29 cellular contexts compared by ENCODE assay signal in the genomic region with DNA sequence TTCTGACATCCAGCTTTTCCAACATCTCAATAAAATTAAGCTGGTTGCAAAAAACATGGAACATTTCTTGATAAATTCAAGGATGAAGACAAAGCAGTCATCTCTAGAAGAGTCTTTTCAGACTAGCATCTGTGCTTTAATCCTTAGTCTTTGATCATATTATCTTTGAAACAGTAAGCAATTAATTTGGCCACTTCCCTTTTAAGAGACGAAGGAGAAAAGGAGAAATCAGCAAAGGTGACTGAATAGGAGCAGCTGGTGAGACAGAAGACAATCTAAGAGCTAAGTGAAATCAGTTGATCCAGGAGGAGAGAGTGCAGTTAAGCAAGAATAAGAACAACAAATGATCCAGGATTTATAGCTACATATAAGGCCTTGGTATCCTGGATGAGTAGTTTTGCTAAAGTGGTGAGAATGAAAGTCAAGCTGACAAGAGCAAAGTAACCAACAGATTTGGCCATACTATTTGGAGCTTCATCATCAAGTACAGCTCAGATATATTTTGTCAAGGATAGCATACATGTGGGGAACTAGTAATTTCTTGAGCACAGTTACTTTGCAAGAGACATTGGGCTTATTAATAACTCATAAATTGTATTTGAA.
DNase-seq lines count a peak whose midpoint lies in the region; ATAC-seq, FAIRE-seq and TF ChIP-seq lines count a peak whose summit lies in the region.
"Had no signal": no experiment of that assay in that cellular context is flagged by ENCODE, and none has a peak within 500 bp of the region (broad histone marks: within the 10 kb centered on the region; RNA-seq: fewer than 3 reads in every experiment).

No MANE protein-coding gene starts in this region.

- no peaks in the 10 kb centered on the region for H3K27me3 ChIP-seq in brain microvascular endothelial cell (replicated peaks)
- H3K27me3 ChIP-seq: esophagus muscularis mucosa, transverse colon had no signal

- peak; percentile 7 for FAIRE-seq in A549 (lab: Jason Lieb, UNC)
- FAIRE-seq: A204.1, GM18507, kidney, TTC549 had no signal

- H3K4me3 ChIP-seq in A549: no peak overlapping the region
- H3K4me3 ChIP-seq in brain microvascular endothelial cell (ENCODE audit: low read depth, low read length): no peak overlapping the region
- H3K4me3 ChIP-seq: esophagus muscularis mucosa, lower lobe of right lung, transverse colon had no signal

- WGBS in A549 (ENCODE audit: missing lambda C conversion rate): 56% methylated on average over 1 of the region's 1 CpG

- H3K9me3 ChIP-seq in A549: no peaks in the 10 kb centered on the region
- H3K9me3 ChIP-seq: esophagus muscularis mucosa, lower lobe of right lung, transverse colon had no signal

- H3K36me3 Mint-ChIP-seq in activated naive CD4-positive, alpha-beta T cell treated with anti-CD3 and anti-CD28 coated beads, Interleukin-2, amount 10 ng/mL, durations not matched to agents 7 days and 5 days: no peaks in the 10 kb centered on the region
- H3K36me3 Mint-ChIP-seq: CD8-positive, alpha-beta memory T cell had no signal

- H3K4me1 ChIP-seq in A549: no peaks in the 10 kb centered on the region
- H3K4me1 ChIP-seq: esophagus muscularis mucosa, lower lobe of right lung, transverse colon had no signal

- H3K27me3 Mint-ChIP-seq in activated naive CD4-positive, alpha-beta T cell treated with anti-CD3 and anti-CD28 coated beads, Interleukin-2, amount 10 ng/mL, durations not matched to agents 7 days and 5 days: no peaks in the 10 kb centered on the region
- H3K27me3 Mint-ChIP-seq: B cell, progenitor cell of endocrine pancreas had no signal

- TF ChIP-seq CTCF in A549 (IDR thresholded peaks at IDR 0.05) (no peak), brain microvascular endothelial cell (IDR thresholded peaks at IDR 0.05; ENCODE audit: low read depth, low read length, missing control alignments) (no peak)

- TF ChIP-seq RAD21 in A549 (conservative IDR thresholded peaks at IDR 0.05 in 1 of 2, IDR thresholded peaks at IDR 0.05 in 1 of 2): no peak

- no peak overlapping the region for H3K4me3 Mint-ChIP-seq in activated naive CD4-positive, alpha-beta T cell treated with anti-CD3 and anti-CD28 coated beads, Interleukin-2, amount 10 ng/mL, durations not matched to agents 7 days and 5 days
- H3K4me3 Mint-ChIP-seq: activated CD4-positive, alpha-beta T cell treated with anti-CD3 and anti-CD28 coated beads for 36 hours; activated T-cell treated with anti-CD3 and anti-CD28 coated beads, Interleukin-2, amount 50 U/mL, for 24 hours; B cell; CD8-positive, alpha-beta memory T cell; endodermal cell; neural crest cell had no signal

- POLR2A ChIA-PET in A549 (lab: Yijun Ruan, JAX): no interaction called here

- no peak overlapping the region for H3K27ac Mint-ChIP-seq in activated naive CD4-positive, alpha-beta T cell treated with anti-CD3 and anti-CD28 coated beads, Interleukin-2, amount 10 ng/mL, durations not matched to agents 7 days and 5 days
- H3K27ac Mint-ChIP-seq: activated CD4-positive, alpha-beta T cell treated with anti-CD3 and anti-CD28 coated beads for 36 hours; activated T-cell treated with anti-CD3 and anti-CD28 coated beads, Interleukin-2, amount 50 U/mL, for 24 hours; B cell; CD8-positive, alpha-beta memory T cell; endodermal cell; progenitor cell of endocrine pancreas had no signal

- in situ Hi-C loops in brain microvascular endothelial cell (cut with HindIII; ENCODE audit: low pct_ligation_motif_present, low sequenced_read_pairs): no loop called here

- TF ChIP-seq POLR2A in A549 (IDR thresholded peaks at IDR 0.05; ENCODE audit: low read length): no peak

- H3K4me1 Mint-ChIP-seq in activated naive CD4-positive, alpha-beta T cell treated with anti-CD3 and anti-CD28 coated beads, Interleukin-2, amount 10 ng/mL, durations not matched to agents 7 days and 5 days: no peaks in the 10 kb centered on the region
- H3K4me1 Mint-ChIP-seq: activated CD4-positive, alpha-beta T cell treated with anti-CD3 and anti-CD28 coated beads for 36 hours; B cell; CD8-positive, alpha-beta memory T cell had no signal

- CTCF ChIA-PET in A549 (lab: Yijun Ruan, JAX): no interaction called here
- CTCF ChIA-PET in activated naive CD4-positive, alpha-beta T cell treated with anti-CD3 and anti-CD28 coated beads, Interleukin-2, amount 10 ng/mL, durations not matched to agents 7 days and 5 days (lab: Charles Lee): interaction anchor here (1.2 kb wide), 1 partner anchor 15 kb away, joined by 3 read pairs; no protein-coding TSS in a partner anchor

- H3K36me3 ChIP-seq in brain microvascular endothelial cell (replicated peaks): no peaks in the 10 kb centered on the region
- H3K36me3 ChIP-seq: esophagus muscularis mucosa, lower lobe of right lung, transverse colon had no signal

- no peak overlapping the region for H3K27ac ChIP-seq in A549
- H3K27ac ChIP-seq in brain microvascular endothelial cell: peak overlapping the region; percentile 91
- H3K27ac ChIP-seq: esophagus muscularis mucosa, lower lobe of right lung, transverse colon had no signal

- no peak for ATAC-seq in A549
- ATAC-seq: activated CD4-positive, alpha-beta T cell treated with anti-CD3 and anti-CD28 coated beads for 36 hours; lower lobe of right lung had no signal

- H3K4me2 ChIP-seq in A549: no peak overlapping the region

- no peaks in the 10 kb centered on the region for H3K9me3 Mint-ChIP-seq in activated naive CD4-positive, alpha-beta T cell treated with anti-CD3 and anti-CD28 coated beads, Interleukin-2, amount 10 ng/mL, durations not matched to agents 7 days and 5 days
- H3K9me3 Mint-ChIP-seq: activated T-cell treated with anti-CD3 and anti-CD28 coated beads, Interleukin-2, amount 50 U/mL, for 24 hours; CD8-positive, alpha-beta memory T cell; endodermal cell; neural crest cell had no signal

- no peak for TF ChIP-seq EP300 in A549 (IDR thresholded peaks at IDR 0.05)

- DNase-seq in A549 (ENCODE audit: low read depth in 1 of 2, low spot score in 1 of 2): no peak
- DNase-seq in NCI-H82 treated with DMSO at 0.1 percent for 48 hours (lab: John Stamatoyannopoulos, UW; ENCODE audit: unreplicated experiment): peak; percentile 29
- no peak for DNase-seq in brain microvascular endothelial cell
- DNase-seq in left kidney (ENCODE audit: low read depth, low spot score): peak; percentile 39
- DNase-seq in HUDEP-2 (lab: John Stamatoyannopoulos, UW; ENCODE audit: unreplicated experiment in 76 of 76): no peak
- no peak for DNase-seq in DMS 273 (lab: John Stamatoyannopoulos, UW; ENCODE audit: unreplicated experiment)
- DNase-seq in activated naive CD4-positive, alpha-beta T cell treated with anti-CD3 and anti-CD28 coated beads, Interleukin-2, amount 10 ng/mL, durations not matched to agents 7 days and 5 days: no peak
- no peak for DNase-seq in NCI-H1694 (lab: John Stamatoyannopoulos, UW)
- DNase-seq: activated CD4-positive, alpha-beta T cell treated with anti-CD3 and anti-CD28 coated beads for 36 hours; activated CD8-positive, alpha-beta memory T cell treated with anti-CD3 and anti-CD28 coated beads for 24 hours; activated gamma-delta T cell treated with Interleukin-2 at 50 U/mL for 16 hours; activated T-cell treated with anti-CD3 and anti-CD28 coated beads, Interleukin-2, amount 50 U/mL, for 24 hours; CD8-positive, alpha-beta memory T cell; endodermal cell; GDM1; kidney; lower lobe of right lung; MM.1S; NCI-H1694 treated with DMSO at 0.1 percent for 48 hours; SHP77; T-helper 1 cell; transverse colon had no signal

TF ChIP-seq in A549, 52 proteins besides CTCF, POLR2A, EP300 and RAD21:
- no peak for TF ChIP-seq HOXA7 (CRISPR knock-in tag; IDR thresholded peaks at IDR 0.05)
- TF ChIP-seq EHF (CRISPR knock-in tag; IDR thresholded peaks at IDR 0.05): no peak
- no peak for TF ChIP-seq HEYL (CRISPR knock-in tag; IDR thresholded peaks at IDR 0.05)
- TF ChIP-seq PHF8 (IDR thresholded peaks at IDR 0.05; ENCODE audit: borderline replicate concordance, low read depth): no peak
- TF ChIP-seq ZNF302 (CRISPR knock-in tag; IDR thresholded peaks at IDR 0.05): no peak

Comparison
In these comparisons a context has a peak if more than half of its experiments do, and no peak if none do; other contexts are left out.
1. DNase-seq: peak in NCI-H82 treated with DMSO at 0.1 percent for 48 hours (single experiment) and left kidney (single experiment); none in A549 (0 of 2), brain microvascular endothelial cell (single experiment), HUDEP-2 (0 of 76), DMS 273 (single experiment), activated naive CD4-positive, alpha-beta T cell treated with anti-CD3 and anti-CD28 coated beads, Interleukin-2, amount 10 ng/mL, durations not matched to agents 7 days and 5 days (single experiment) and NCI-H1694 (single experiment).